Comparison of ENCODE assay signal across 8 cellular contexts in the genomic region with DNA sequence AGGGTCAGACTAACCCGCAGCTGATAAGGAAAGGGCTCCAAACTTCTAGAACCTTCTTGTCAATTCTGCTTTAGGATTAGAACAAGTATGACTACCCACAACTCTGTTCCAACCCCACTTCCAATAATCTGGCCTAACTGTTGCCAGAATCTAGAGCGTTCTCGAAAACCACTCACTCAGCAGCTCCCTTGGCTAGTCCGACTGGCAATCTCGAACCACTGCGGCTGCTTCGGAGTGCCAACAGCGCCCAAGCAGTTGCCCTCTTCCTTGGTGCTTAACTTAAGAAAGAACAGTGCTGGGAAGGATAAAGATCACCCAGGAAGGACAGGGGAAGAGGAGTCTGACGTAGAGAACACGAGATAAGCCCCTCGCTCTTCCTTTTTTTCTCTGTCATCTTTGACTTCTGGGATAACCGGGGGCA. TPM values are rescaled to one million over a fixed set of nuclear protein-coding genes. Genes with fewer than 3 reads are reported as not detected.
A peak's percentile ranks its signal among the peaks of the same experiment; 100 is the strongest.
DNase-seq lines count a peak whose midpoint lies in the region; ATAC-seq, FAIRE-seq and TF ChIP-seq lines count a peak whose summit lies in the region.

No MANE protein-coding gene starts in this region.

- H3K79me2 ChIP-seq in SK-N-SH (ENCODE audit: insufficient read depth) (peaks cover 77% of the 10 kb centered on the region), H1 (ENCODE audit: control insufficient read depth in 1 of 2, insufficient read depth in 2 of 2, low read length in 2 of 2) (peaks cover 26 to 68% of the 10 kb centered on the region in 2 experiments)

- H3K27me3 ChIP-seq in SK-N-SH (ENCODE audit: insufficient read depth) (no peaks in the 10 kb centered on the region), H1 (replicated peaks in 1 of 4; ENCODE audit: control insufficient read depth in 3 of 4, extremely low read depth in 1 of 4, insufficient read depth in 3 of 4, low read length in 3 of 4) (no peaks in the 10 kb centered on the region)
- H3K27me3 ChIP-seq in naive thymus-derived CD4-positive, alpha-beta T cell (ENCODE audit: control insufficient read depth in 2 of 2, insufficient read depth in 2 of 2, low read length in 2 of 2), result no peaks in the 10 kb centered on the region

- H3K79me1 ChIP-seq in H1 (ENCODE audit: low read depth, low read length), result no peaks in the 10 kb centered on the region

- intact Hi-C loops in naive thymus-derived CD4-positive, alpha-beta T cell (cut with micrococcal nuclease), result loop anchor here (2.0 to 10.0 kb wide), 7 partner anchors 149 to 1371 kb away; a partner anchor contains a TSS

- H3K27me3 Mint-ChIP-seq in naive thymus-derived CD4-positive, alpha-beta T cell, result no peaks in the 10 kb centered on the region

- TF ChIP-seq CTCF in SK-N-SH (IDR thresholded peaks at IDR 0.05), result no peak
- no peak for TF ChIP-seq CTCF in H1 (IDR thresholded peaks at IDR 0.05; ENCODE audit: control extremely low read depth in 1 of 3, insufficient read depth in 1 of 3, low read depth in 1 of 3, low read length in 3 of 3)

- peaks cover 0 to 7% (median 0%) of the 10 kb centered on the region in 5 donors for H3K36me3 Mint-ChIP-seq in naive thymus-derived CD4-positive, alpha-beta T cell

- H2BK15ac ChIP-seq in H1 (ENCODE audit: low read length), result peak overlapping the region; percentile 18; the same call in 1 of the 2 replicates

- H3K4me1 Mint-ChIP-seq in naive thymus-derived CD4-positive, alpha-beta T cell, result peaks cover 50 to 84% (median 69%) of the 10 kb centered on the region in 7 donors

- H3K9me2 ChIP-seq in SK-N-SH, result no peaks in the 10 kb centered on the region

- H3K4me1 ChIP-seq in SK-N-SH (ENCODE audit: control insufficient read depth in 1 of 2, insufficient read depth in 2 of 2, low read depth in 1 of 2, low read length in 1 of 2), result peaks cover 6 to 24% of the 10 kb centered on the region in 2 experiments; a peak in 3 of 4 replicates
- H3K4me1 ChIP-seq in H1 (replicated peaks in 1 of 4; ENCODE audit: control insufficient read depth in 3 of 4, insufficient read depth in 4 of 4, low read length in 3 of 4), result peaks cover 7 to 21% (median 11%) of the 10 kb centered on the region in 4 experiments
- peaks cover 35 to 40% of the 10 kb centered on the region in 2 donors for H3K4me1 ChIP-seq in naive thymus-derived CD4-positive, alpha-beta T cell (ENCODE audit: control insufficient read depth in 2 of 2, insufficient read depth in 2 of 2, low read length in 2 of 2)

- peak overlapping the region; percentile 69 for H3K4ac ChIP-seq in H1 (replicated peaks; ENCODE audit: insufficient read length, low read depth, low read length)

- ATAC-seq in naive thymus-derived CD4-positive, alpha-beta T cell, result no peak
- ATAC-seq in GM19324 (IDR thresholded peaks at IDR 0.05; ENCODE audit: low FRiP score, unreplicated experiment), result no peak
- ATAC-seq in HG02884 (IDR thresholded peaks at IDR 0.05; ENCODE audit: unreplicated experiment), result no peak

- peak overlapping the region; percentile 95 for H3K56ac ChIP-seq in H1 (replicated peaks; ENCODE audit: insufficient read length, low read depth, low read length)

- H4K8ac ChIP-seq in H1 (ENCODE audit: extremely low read depth, insufficient read depth, low read length), result no peak overlapping the region

- H4K5ac ChIP-seq in H1 (ENCODE audit: insufficient read length, low read depth, low read length), result peak overlapping the region; percentile 69

- H4K20me1 ChIP-seq in SK-N-SH (ENCODE audit: insufficient read depth) (peaks cover 25% of the 10 kb centered on the region), H1 (replicated peaks in 1 of 2; ENCODE audit: control insufficient read depth in 1 of 2, insufficient read depth in 2 of 2, low read length in 2 of 2) (no peaks in the 10 kb centered on the region)

- FAIRE-seq in H1 (lab: Jason Lieb, UNC), result no peak

- peak overlapping the region; percentile 91 to 100 (median 99) for H3K4me3 Mint-ChIP-seq in naive thymus-derived CD4-positive, alpha-beta T cell

- no peaks in the 10 kb centered on the region for H3K9me3 ChIP-seq in SK-N-SH
- H3K9me3 ChIP-seq in H1 (ENCODE audit: insufficient read depth in 2 of 2, low read depth in 1 of 2, low read length in 1 of 2), result no peaks in the 10 kb centered on the region
- no peaks in the 10 kb centered on the region for H3K9me3 ChIP-seq in naive thymus-derived CD4-positive, alpha-beta T cell (ENCODE audit: control insufficient read depth in 2 of 3, low read length in 3 of 3)

- peaks cover 10% of the 10 kb centered on the region for H3F3A ChIP-seq in SK-N-SH (replicated peaks; ENCODE audit: insufficient read depth)

- TF ChIP-seq RAD21 in SK-N-SH (IDR thresholded peaks at IDR 0.05; ENCODE audit: low read length) (no peak), H1 (IDR thresholded peaks at IDR 0.05 in 1 of 2, conservative IDR thresholded peaks at IDR 0.05 in 1 of 2; ENCODE audit: low read depth in 2 of 2, low read length in 2 of 2) (no peak)

- H3K27ac ChIP-seq in SK-N-SH (ENCODE audit: low read depth in 2 of 2, low read length in 1 of 2) (peak overlapping the region; percentile 93 to 95), H1 (ENCODE audit: low read depth, low read length) (peak overlapping the region; percentile 98)
- peak overlapping the region; percentile 98 for H3K27ac ChIP-seq in naive thymus-derived CD4-positive, alpha-beta T cell (ENCODE audit: low read depth, low read length)

- H4K91ac ChIP-seq in H1 (replicated peaks; ENCODE audit: insufficient read length, low read length), result peak overlapping the region; percentile 100

- H3K9ac ChIP-seq in SK-N-SH (peak overlapping the region; percentile 99), H1 (replicated peaks in 1 of 4; ENCODE audit: extremely low read depth in 1 of 4, low read depth in 3 of 4, low read length in 3 of 4) (peak overlapping the region; percentile 95 to 99 (median 97))

- H2AK5ac ChIP-seq in H1 (ENCODE audit: low read depth, low read length), result peak overlapping the region; percentile 29

- peaks cover 19% of the 10 kb centered on the region for H3K23me2 ChIP-seq in H1 (ENCODE audit: low read depth, low read length)

- H2AFZ ChIP-seq in SK-N-SH (ENCODE audit: low read depth), result peak overlapping the region; percentile 95
- no peak overlapping the region for H2AFZ ChIP-seq in H1 (ENCODE audit: low read length)

- no peak overlapping the region for H2BK20ac ChIP-seq in H1 (ENCODE audit: low read length)

- H3K27ac Mint-ChIP-seq in naive thymus-derived CD4-positive, alpha-beta T cell, result peak overlapping the region; percentile 96 to 100 (median 99)

- peak overlapping the region; percentile 99 for H3K18ac ChIP-seq in H1 (ENCODE audit: extremely low read depth, low read length)

- H3K4me3 ChIP-seq in SK-N-SH (ENCODE audit: low read depth in 2 of 2, low read length in 1 of 2), result peak overlapping the region; percentile 83 to 98
- H3K4me3 ChIP-seq in H1 (ENCODE audit: extremely low read depth in 1 of 4, insufficient read depth in 2 of 4, low read depth in 3 of 4, low read length in 4 of 4), result peak overlapping the region; percentile 85 to 99 (median 96)
- peak overlapping the region; percentile 79 for H3K4me3 ChIP-seq in naive thymus-derived CD4-positive, alpha-beta T cell (ENCODE audit: low read length)

- CTCF ChIA-PET in SK-N-SH (lab: Yijun Ruan, JAX), result interaction anchor here (0.6 to 17.3 kb wide), 9 partner anchors 8 to 92 kb away, joined by 3 to 496 read pairs (median 5); a partner anchor contains a TSS
- CTCF ChIA-PET in H1 (lab: Charles Lee; ENCODE audit: partially characterized antibody), result interaction anchor here (0.6 to 38.8 kb wide), 9 partner anchors 12 to 215 kb away, joined by 3 to 1084 read pairs (median 5); a partner anchor contains a TSS
- CTCF ChIA-PET in naive thymus-derived CD4-positive, alpha-beta T cell (lab: Charles Lee), result interaction anchor here (1.5 to 3.5 kb wide), 2 partner anchors 10 to 50 kb away, joined by 3 to 22 read pairs; a partner anchor contains a TSS

- TF ChIP-seq POLR2A in H1 (IDR thresholded peaks at IDR 0.05; ENCODE audit: control extremely low read depth in 1 of 2, low read depth in 2 of 2, low read length in 2 of 2), result no peak

- 2% methylated on average over 12 of the region's 12 CpGs for WGBS in SK-N-SH (ENCODE audit: low lambda C conversion rate)
- WGBS in H1 (ENCODE audit: extremely low coverage in 1 of 2, insufficient coverage in 1 of 2, insufficient read length in 1 of 2, insufficient replicate concordance in 2 of 2, low coverage in 1 of 2, low lambda C conversion rate in 2 of 2, missing lambda C conversion rate in 1 of 2), 2 experiments, result 27% methylated on average over 12 of the region's 12 CpGs; no CpG with 5 or more reads in 1 of the 2 experiments

- H2BK5ac ChIP-seq in H1 (ENCODE audit: low read depth, low read length), result peak overlapping the region; percentile 100

- TF ChIP-seq EP300 in SK-N-SH (IDR thresholded peaks at IDR 0.05; ENCODE audit: borderline replicate concordance in 1 of 2, low read depth in 1 of 2, low read length in 1 of 2), result peak in 1 of 2 experiments; percentile 83; a peak in 2 of 4 replicates
- no peak for TF ChIP-seq EP300 in H1 (IDR thresholded peaks at IDR 0.05; ENCODE audit: borderline replicate concordance in 1 of 2, low read depth in 2 of 2, low read length in 2 of 2)

- no peak overlapping the region for H2BK120ac ChIP-seq in H1 (replicated peaks; ENCODE audit: low read depth, low read length)

- H3K36me3 ChIP-seq in SK-N-SH (replicated peaks in 1 of 2; ENCODE audit: control insufficient read depth in 1 of 2, insufficient read depth in 2 of 2, low read length in 1 of 2) (peaks cover 0 to 9% of the 10 kb centered on the region in 2 experiments), H1 (ENCODE audit: control insufficient read depth in 2 of 4, insufficient read depth in 4 of 4, low read length in 3 of 4) (peaks cover 0 to 4% (median 0%) of the 10 kb centered on the region in 4 experiments; a peak in 1 of 8 replicates)
- peaks cover 0 to 13% (median 0%) of the 10 kb centered on the region in 3 experiments for H3K36me3 ChIP-seq in naive thymus-derived CD4-positive, alpha-beta T cell (ENCODE audit: control insufficient read depth in 2 of 3, insufficient read depth in 3 of 3, low read length in 3 of 3)

- H3K23ac ChIP-seq in H1 (ENCODE audit: insufficient read length), result no peak overlapping the region

- POLR2A ChIA-PET in SK-N-SH (lab: Yijun Ruan, JAX), result interaction anchor here (0.7 to 3.4 kb wide), 7 partner anchors 16 to 328 kb away, joined by 3 to 19 read pairs (median 4); a partner anchor contains a TSS
- POLR2A ChIA-PET in H1 (lab: Charles Lee; ENCODE audit: partially characterized antibody), result interaction anchor here (0.6 to 6.2 kb wide), 28 partner anchors 10 to 417 kb away, joined by 3 to 67 read pairs (median 4); a partner anchor contains a TSS
- POLR2A ChIA-PET in naive thymus-derived CD4-positive, alpha-beta T cell (lab: Charles Lee), result interaction anchor here (0.6 to 7.6 kb wide), 14 partner anchors 10 to 552 kb away, joined by 3 to 71 read pairs (median 6); a partner anchor contains a TSS

- H3K9me3 Mint-ChIP-seq in naive thymus-derived CD4-positive, alpha-beta T cell, result peaks cover 0 to 2% (median 0%) of the 10 kb centered on the region in 11 donors

- H2BK12ac ChIP-seq in H1 (ENCODE audit: low read depth, low read length), result peak overlapping the region; percentile 99

- H3K4me2 ChIP-seq in SK-N-SH, result peak overlapping the region; percentile 89
- peak overlapping the region; percentile 90 for H3K4me2 ChIP-seq in H1 (ENCODE audit: insufficient read depth in 1 of 2, low read depth in 2 of 2, low read length in 2 of 2)

- H3K14ac ChIP-seq in H1 (ENCODE audit: insufficient read length), result no peak overlapping the region

- DNase-seq in NCI-H510A treated with DMSO at 0.1 percent for 48 hours (lab: John Stamatoyannopoulos, UW), result peak; percentile 34
- DNase-seq in NCI-H510A (lab: John Stamatoyannopoulos, UW), result no peak
- peak; percentile 34 for DNase-seq in SK-N-SH
- DNase-seq in H1 (ENCODE audit: low read depth in 1 of 2, low spot score in 2 of 2), result no peak
- peak in 1 of 9 donors; percentile 5 for DNase-seq in naive thymus-derived CD4-positive, alpha-beta T cell
- no peak for DNase-seq in DMS153 (lab: John Stamatoyannopoulos, UW)

RNA-seq across cellular contexts. Expression of a gene that starts 0.8 kb away (rescaled TPM):
- polyA plus RNA-seq in SK-N-SH (2012; rRNA removed), result 38.8 and 48.5 TPM in 2 replicates
- 63.0 and 77.9 TPM in 2 replicates for polyA plus RNA-seq in SK-N-SH (2012; cell fraction: cytosol; rRNA removed)
- polyA plus RNA-seq in SK-N-SH (2012; cell fraction: nucleus; rRNA removed), result 24.5 and 41.2 TPM in 2 replicates
- 129 and 148 TPM in 2 replicates for total RNA-seq in H1 (2021; fragmentation: NEBNext Ultra II Directional; extraction: Animal tissue kit (Norgen Biotek cat#: 25700))
- polyA plus RNA-seq in H1 (2011; rRNA removed), result 21.6 and 31.0 TPM in 2 replicates
- polyA plus RNA-seq in H1 (2011; cell fraction: cytosol; rRNA removed), result 45.3 TPM
- polyA plus RNA-seq in H1 (2011; cell fraction: nucleus; rRNA removed), result 36.9 TPM
- 142 to 161 TPM (median 147 TPM) in 4 replicates for polyA plus RNA-seq in H1 (2012, experiment 1 of 2)
- 32.5 TPM for polyA plus RNA-seq in H1 (2012, experiment 2 of 2)
- polyA plus RNA-seq in H1 (2013, experiment 1 of 2), result 109 TPM
- polyA plus RNA-seq in H1 (2013, experiment 2 of 2), result 105 TPM
- 77.7 and 86.8 TPM in 2 replicates for polyA minus RNA-seq in H1 (2011; rRNA and poly(A)+ RNA removed)
- polyA minus RNA-seq in H1 (2011; cell fraction: cytosol; rRNA and poly(A)+ RNA removed), result 44.3 TPM
- polyA minus RNA-seq in H1 (2011; cell fraction: nucleus; rRNA and poly(A)+ RNA removed), result 95.7 TPM
- 100 to 1,000 TPM in 4 of 5 experiments, 10 to 100 TPM in 1; 99.4 to 145 (median 109) TPM for total RNA-seq in naive thymus-derived CD4-positive, alpha-beta T cell
- 10 to 100 TPM; 65.4 to 77.7 TPM for polyA plus RNA-seq in naive thymus-derived CD4-positive, alpha-beta T cell

RNA-seq across cellular contexts. Expression of a gene that starts 3.5 kb away (rescaled TPM):
- polyA plus RNA-seq in SK-N-SH (2012; rRNA removed), result 89.8 and 91.8 TPM in 2 replicates
- 61.8 and 74.3 TPM in 2 replicates for polyA plus RNA-seq in SK-N-SH (2012; cell fraction: cytosol; rRNA removed)
- polyA plus RNA-seq in SK-N-SH (2012; cell fraction: nucleus; rRNA removed), result 56.1 and 72.7 TPM in 2 replicates
- 31.1 and 34.5 TPM in 2 replicates for total RNA-seq in H1 (2021; fragmentation: NEBNext Ultra II Directional; extraction: Animal tissue kit (Norgen Biotek cat#: 25700))
- 51.1 and 59.7 TPM in 2 replicates for polyA plus RNA-seq in H1 (2011; rRNA removed)
- 48.5 TPM for polyA plus RNA-seq in H1 (2011; cell fraction: cytosol; rRNA removed)
- polyA plus RNA-seq in H1 (2011; cell fraction: nucleus; rRNA removed), result 37.1 TPM
- polyA plus RNA-seq in H1 (2012, experiment 1 of 2), result 32.8 to 37.6 TPM (median 36.5 TPM) in 4 replicates
- 31.9 TPM for polyA plus RNA-seq in H1 (2012, experiment 2 of 2)
- 32.6 TPM for polyA plus RNA-seq in H1 (2013, experiment 1 of 2)
- polyA plus RNA-seq in H1 (2013, experiment 2 of 2), result 33.2 TPM
- 32.4 and 37.8 TPM in 2 replicates for polyA minus RNA-seq in H1 (2011; rRNA and poly(A)+ RNA removed)
- 20.8 TPM for polyA minus RNA-seq in H1 (2011; cell fraction: cytosol; rRNA and poly(A)+ RNA removed)
- 21.5 TPM for polyA minus RNA-seq in H1 (2011; cell fraction: nucleus; rRNA and poly(A)+ RNA removed)
- 10 to 100 TPM; 14.3 to 24.0 (median 20.4) TPM for total RNA-seq in naive thymus-derived CD4-positive, alpha-beta T cell
- polyA plus RNA-seq in naive thymus-derived CD4-positive, alpha-beta T cell, result 10 to 100 TPM; 24.6 to 30.5 TPM

RNA-seq across cellular contexts. Expression of a gene that starts 34.0 kb away (rescaled TPM):
- polyA plus RNA-seq in SK-N-SH (2012; rRNA removed), result 0.44 and 0.52 TPM in 2 replicates
- 0.19 and 0.45 TPM in 2 replicates for polyA plus RNA-seq in SK-N-SH (2012; cell fraction: cytosol; rRNA removed)
- 0.83 and 0.94 TPM in 2 replicates for polyA plus RNA-seq in SK-N-SH (2012; cell fraction: nucleus; rRNA removed)
- total RNA-seq in H1 (2021; fragmentation: NEBNext Ultra II Directional; extraction: Animal tissue kit (Norgen Biotek cat#: 25700)), result 1.4 TPM in 2 replicates
- 1.0 and 1.5 TPM in 2 replicates for polyA plus RNA-seq in H1 (2011; rRNA removed)
- polyA plus RNA-seq in H1 (2011; cell fraction: cytosol; rRNA removed), result 1.1 TPM
- polyA plus RNA-seq in H1 (2011; cell fraction: nucleus; rRNA removed), result 1.8 TPM
- polyA plus RNA-seq in H1 (2012, experiment 1 of 2), result 0.64 to 1.3 TPM (median 1.1 TPM) in 4 replicates
- 0.63 TPM for polyA plus RNA-seq in H1 (2012, experiment 2 of 2)
- 0.61 TPM for polyA plus RNA-seq in H1 (2013, experiment 1 of 2)
- 0.57 TPM for polyA plus RNA-seq in H1 (2013, experiment 2 of 2)
- 1.1 and 1.4 TPM in 2 replicates for polyA minus RNA-seq in H1 (2011; rRNA and poly(A)+ RNA removed)
- polyA minus RNA-seq in H1 (2011; cell fraction: cytosol; rRNA and poly(A)+ RNA removed), result 1.5 TPM
- 1.8 TPM for polyA minus RNA-seq in H1 (2011; cell fraction: nucleus; rRNA and poly(A)+ RNA removed)
- total RNA-seq in naive thymus-derived CD4-positive, alpha-beta T cell, result 1 to 10 TPM in 1 of 5 experiments, under 1 TPM in 4; 0.10 to 1.0 (median 0.67) TPM
- polyA plus RNA-seq in naive thymus-derived CD4-positive, alpha-beta T cell, result under 1 TPM; 0.14 to 0.28 TPM

RNA-seq across cellular contexts. Expression of a gene that starts 49.8 kb away (rescaled TPM):
- polyA plus RNA-seq in SK-N-SH (2012; rRNA removed) (44.8 and 54.8 TPM in 2 replicates), H1 (2011; rRNA removed) (21.9 and 43.3 TPM in 2 replicates)
- polyA plus RNA-seq in SK-N-SH (2012; cell fraction: cytosol; rRNA removed), result 24.4 and 36.0 TPM in 2 replicates
- polyA plus RNA-seq in SK-N-SH (2012; cell fraction: nucleus; rRNA removed), result 47.8 and 67.5 TPM in 2 replicates
- 60.6 and 64.2 TPM in 2 replicates for total RNA-seq in H1 (2021; fragmentation: NEBNext Ultra II Directional; extraction: Animal tissue kit (Norgen Biotek cat#: 25700))
- polyA plus RNA-seq in H1 (2011; cell fraction: cytosol; rRNA removed), result 31.8 TPM
- 43.7 TPM for polyA plus RNA-seq in H1 (2011; cell fraction: nucleus; rRNA removed)
- 33.1 to 53.1 TPM (median 45.5 TPM) in 4 replicates for polyA plus RNA-seq in H1 (2012, experiment 1 of 2)
- polyA plus RNA-seq in H1 (2012, experiment 2 of 2), result 41.2 TPM
- polyA plus RNA-seq in H1 (2013, experiment 1 of 2), result 29.7 TPM
- polyA plus RNA-seq in H1 (2013, experiment 2 of 2), result 28.7 TPM
- polyA minus RNA-seq in H1 (2011; rRNA and poly(A)+ RNA removed), result 77.8 and 84.7 TPM in 2 replicates
- polyA minus RNA-seq in H1 (2011; cell fraction: cytosol; rRNA and poly(A)+ RNA removed), result 41.2 TPM
- polyA minus RNA-seq in H1 (2011; cell fraction: nucleus; rRNA and poly(A)+ RNA removed), result 33.4 TPM
- 10 to 100 TPM; 29.6 to 86.3 (median 32.5) TPM for total RNA-seq in naive thymus-derived CD4-positive, alpha-beta T cell
- polyA plus RNA-seq in naive thymus-derived CD4-positive, alpha-beta T cell, result 10 to 100 TPM; 32.3 to 34.2 TPM

Comparison
In these comparisons a context has a peak if more than half of its experiments do, and no peak if none do; other contexts are left out.
1. DNase-seq: peak in NCI-H510A treated with DMSO at 0.1 percent for 48 hours (single experiment) and SK-N-SH (single experiment); none in NCI-H510A (single experiment), H1 (0 of 2) and DMS153 (single experiment).
2. Peak in every context shown above with its lines, with median percentiles within 50 percentile points of each other: H3K27ac ChIP-seq and H3K4me3 ChIP-seq.